Comparison of ENCODE assay signal across 11 cellular contexts in genomic region chr11:128494418-128495332, GRCh38.
DNase-seq lines count a peak whose midpoint lies in the region; ATAC-seq and TF ChIP-seq lines count a peak whose summit lies in the region.
"Had no signal": no experiment of that assay in that cellular context is flagged by ENCODE, and none has a peak within 500 bp of the region (broad histone marks: within the 10 kb centered on the region; RNA-seq: fewer than 3 reads in every experiment).

No MANE protein-coding gene starts in this region.

- peaks cover 5% of the 10 kb centered on the region for H3K36me3 ChIP-seq in suprapubic skin
- H3K36me3 ChIP-seq in mesendoderm (ENCODE audit: control insufficient read depth, insufficient read depth, low read length) = no peaks in the 10 kb centered on the region

- peak overlapping the region; percentile 44 for H3K4me3 Mint-ChIP-seq in activated CD8-positive, alpha-beta memory T cell treated with anti-CD3 and anti-CD28 coated beads, Interleukin-2, amount 10 ng/mL, durations not matched to agents 7 days and 5 days

- H3K27ac Mint-ChIP-seq in activated CD8-positive, alpha-beta memory T cell treated with anti-CD3 and anti-CD28 coated beads, Interleukin-2, amount 10 ng/mL, durations not matched to agents 7 days and 5 days = peak overlapping the region; percentile 88

- no peaks in the 10 kb centered on the region for H3K27me3 ChIP-seq in suprapubic skin
- no peaks in the 10 kb centered on the region for H3K27me3 ChIP-seq in mesendoderm (ENCODE audit: insufficient read depth, low read length, poor library complexity)
- H3K27me3 ChIP-seq: dorsolateral prefrontal cortex, tibial nerve had no signal

- no peak overlapping the region for H3K56ac ChIP-seq in mesendoderm (ENCODE audit: low read length)

- CTCF ChIA-PET in activated CD8-positive, alpha-beta memory T cell treated with anti-CD3 and anti-CD28 coated beads, Interleukin-2, amount 10 ng/mL, durations not matched to agents 7 days and 5 days (lab: Charles Lee) = interaction anchor here (0.6 to 2.4 kb wide), 7 partner anchors 8 to 136 kb away, joined by 3 to 13 read pairs (median 3); no protein-coding TSS in a partner anchor

- H3K4me2 ChIP-seq in mesendoderm (ENCODE audit: low read length) = no peak overlapping the region

- no peak overlapping the region for H3K4ac ChIP-seq in mesendoderm (ENCODE audit: low read depth, low read length)

- H3K79me1 ChIP-seq in mesendoderm (ENCODE audit: low read length) = peaks cover 10% of the 10 kb centered on the region

- no peak overlapping the region for H3K23ac ChIP-seq in mesendoderm (ENCODE audit: low read length)

- no peak overlapping the region for H4K5ac ChIP-seq in mesendoderm (ENCODE audit: low read length)

- H3K9me3 ChIP-seq in suprapubic skin = no peaks in the 10 kb centered on the region
- H3K9me3 ChIP-seq: tibial nerve had no signal

- no peak for DNase-seq in activated CD8-positive, alpha-beta memory T cell treated with anti-CD3 and anti-CD28 coated beads, Interleukin-2, amount 10 ng/mL, durations not matched to agents 7 days and 5 days
- no peak for DNase-seq in activated CD8-positive, alpha-beta memory T cell treated with anti-CD3 and anti-CD28 coated beads, Interleukin-2, amount 50 U/mL, for 48 hours
- DNase-seq in SK-MEL-5 (ENCODE audit: low read depth, low spot score) (peak; percentile 83), fibroblast of mammary gland (ENCODE audit: low read depth) (peak; percentile 26), suprapubic skin (ENCODE audit: low spot score in 2 of 2) (no peak), mesendoderm (no peak), C1 segment of cervical spinal cord (lab: John Stamatoyannopoulos, UW) (no peak), COR-L47 (lab: John Stamatoyannopoulos, UW) (no peak)
- DNase-seq: dorsolateral prefrontal cortex had no signal

- H3K27ac ChIP-seq in suprapubic skin = peak overlapping the region; percentile 80
- H3K27ac ChIP-seq in mesendoderm (ENCODE audit: low read depth, low read length) = no peak overlapping the region

- 83% methylated on average over 3 of the region's 3 CpGs for WGBS in suprapubic skin
- WGBS in mesendoderm (ENCODE audit: extremely low coverage, insufficient coverage, low lambda C conversion rate) = no CpG with 5 or more reads among the region's 3 CpGs

- no peak overlapping the region for H3K4me3 ChIP-seq in fibroblast of mammary gland (ENCODE audit: control insufficient read depth, low read depth, low read length)
- H3K4me3 ChIP-seq in suprapubic skin = no peak overlapping the region
- H3K4me3 ChIP-seq in mesendoderm (ENCODE audit: low read length) = no peak overlapping the region
- H3K4me3 ChIP-seq: dorsolateral prefrontal cortex, K562, tibial nerve had no signal

- in situ Hi-C loops in SK-MEL-5 (cut with HindIII; ENCODE audit: low pct_unique_long_range_greater_than_20kb, low sequenced_read_pairs) = no loop called here

- no peak overlapping the region for H2AK5ac ChIP-seq in mesendoderm (ENCODE audit: low read length)

- peaks cover 66% of the 10 kb centered on the region for H3K4me1 ChIP-seq in suprapubic skin
- H3K4me1 ChIP-seq in mesendoderm (ENCODE audit: control insufficient read depth, low read depth, low read length) = peaks cover 14% of the 10 kb centered on the region

- no peaks in the 10 kb centered on the region for H3K9me3 Mint-ChIP-seq in activated CD8-positive, alpha-beta memory T cell treated with anti-CD3 and anti-CD28 coated beads, Interleukin-2, amount 10 ng/mL, durations not matched to agents 7 days and 5 days (ENCODE audit: low read depth)

- no peak overlapping the region for H4K8ac ChIP-seq in mesendoderm (ENCODE audit: low read depth, low read length)

- H3K27me3 Mint-ChIP-seq in activated CD8-positive, alpha-beta memory T cell treated with anti-CD3 and anti-CD28 coated beads, Interleukin-2, amount 10 ng/mL, durations not matched to agents 7 days and 5 days = no peaks in the 10 kb centered on the region

- TF ChIP-seq POLR2A in suprapubic skin (IDR thresholded peaks at IDR 0.05) = no peak

- peaks cover 96% of the 10 kb centered on the region for H3K4me1 Mint-ChIP-seq in activated CD8-positive, alpha-beta memory T cell treated with anti-CD3 and anti-CD28 coated beads, Interleukin-2, amount 10 ng/mL, durations not matched to agents 7 days and 5 days

- H2BK5ac ChIP-seq in mesendoderm (ENCODE audit: low read length) = no peak overlapping the region

- peak; percentile 46 for ATAC-seq in activated CD8-positive, alpha-beta memory T cell treated with anti-CD3 and anti-CD28 coated beads, Interleukin-2, amount 10 ng/mL, durations not matched to agents 7 days and 5 days
- ATAC-seq: K562 had no signal

- peaks cover 82% of the 10 kb centered on the region for H3K36me3 Mint-ChIP-seq in activated CD8-positive, alpha-beta memory T cell treated with anti-CD3 and anti-CD28 coated beads, Interleukin-2, amount 10 ng/mL, durations not matched to agents 7 days and 5 days

- no peak for TF ChIP-seq CTCF in fibroblast of mammary gland (conservative IDR thresholded peaks at IDR 0.05; ENCODE audit: control insufficient read depth, insufficient read depth, low read depth, low read length)
- no peak for TF ChIP-seq CTCF in suprapubic skin (IDR thresholded peaks at IDR 0.05)

- H2BK120ac ChIP-seq in mesendoderm (ENCODE audit: low read depth, low read length) = no peak overlapping the region

- H3K18ac ChIP-seq in mesendoderm (ENCODE audit: low read length) = no peak overlapping the region

- no peak for TF ChIP-seq EP300 in suprapubic skin (IDR thresholded peaks at IDR 0.05)

- no peak overlapping the region for H2BK15ac ChIP-seq in mesendoderm (replicated peaks; ENCODE audit: low read depth)

- H3K9ac ChIP-seq in mesendoderm (ENCODE audit: low read length) = no peak overlapping the region

- H3K79me2 ChIP-seq in mesendoderm (ENCODE audit: control insufficient read depth, insufficient read depth, low read length) = peaks cover 3% of the 10 kb centered on the region

Comparison
In these comparisons a context has a peak if more than half of its experiments do, and no peak if none do; other contexts are left out.
1. DNase-seq: peak in SK-MEL-5 (single experiment) and fibroblast of mammary gland (single experiment); none in activated CD8-positive, alpha-beta memory T cell treated with anti-CD3 and anti-CD28 coated beads, Interleukin-2, amount 10 ng/mL, durations not matched to agents 7 days and 5 days (single experiment), activated CD8-positive, alpha-beta memory T cell treated with anti-CD3 and anti-CD28 coated beads, Interleukin-2, amount 50 U/mL, for 48 hours (single experiment), suprapubic skin (0 of 2), mesendoderm (single experiment), C1 segment of cervical spinal cord (0 of 14) and COR-L47 (single experiment).